In genomic region chr14:39169541-39169900, GRCh38 we compare ENCODE assay signal across 1 cellular context.
TF ChIP-seq lines count a peak whose summit lies in the region.

No MANE protein-coding gene starts in this region.

TF ChIP-seq in liver, 16 proteins besides CTCF, POLR2A, EP300 and RAD21 (continued from another document):
- TF ChIP-seq, protein P1, sequence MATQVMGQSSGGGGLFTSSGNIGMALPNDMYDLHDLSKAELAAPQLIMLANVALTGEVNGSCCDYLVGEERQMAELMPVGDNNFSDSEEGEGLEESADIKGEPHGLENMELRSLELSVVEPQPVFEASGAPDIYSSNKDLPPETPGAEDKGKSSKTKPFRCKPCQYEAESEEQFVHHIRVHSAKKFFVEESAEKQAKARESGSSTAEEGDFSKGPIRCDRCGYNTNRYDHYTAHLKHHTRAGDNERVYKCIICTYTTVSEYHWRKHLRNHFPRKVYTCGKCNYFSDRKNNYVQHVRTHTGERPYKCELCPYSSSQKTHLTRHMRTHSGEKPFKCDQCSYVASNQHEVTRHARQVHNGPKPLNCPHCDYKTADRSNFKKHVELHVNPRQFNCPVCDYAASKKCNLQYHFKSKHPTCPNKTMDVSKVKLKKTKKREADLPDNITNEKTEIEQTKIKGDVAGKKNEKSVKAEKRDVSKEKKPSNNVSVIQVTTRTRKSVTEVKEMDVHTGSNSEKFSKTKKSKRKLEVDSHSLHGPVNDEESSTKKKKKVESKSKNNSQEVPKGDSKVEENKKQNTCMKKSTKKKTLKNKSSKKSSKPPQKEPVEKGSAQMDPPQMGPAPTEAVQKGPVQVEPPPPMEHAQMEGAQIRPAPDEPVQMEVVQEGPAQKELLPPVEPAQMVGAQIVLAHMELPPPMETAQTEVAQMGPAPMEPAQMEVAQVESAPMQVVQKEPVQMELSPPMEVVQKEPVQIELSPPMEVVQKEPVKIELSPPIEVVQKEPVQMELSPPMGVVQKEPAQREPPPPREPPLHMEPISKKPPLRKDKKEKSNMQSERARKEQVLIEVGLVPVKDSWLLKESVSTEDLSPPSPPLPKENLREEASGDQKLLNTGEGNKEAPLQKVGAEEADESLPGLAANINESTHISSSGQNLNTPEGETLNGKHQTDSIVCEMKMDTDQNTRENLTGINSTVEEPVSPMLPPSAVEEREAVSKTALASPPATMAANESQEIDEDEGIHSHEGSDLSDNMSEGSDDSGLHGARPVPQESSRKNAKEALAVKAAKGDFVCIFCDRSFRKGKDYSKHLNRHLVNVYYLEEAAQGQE (IDR thresholded peaks at IDR 0.05) = no peak
- TF ChIP-seq ZBTB33 (IDR thresholded peaks at IDR 0.05) (no peak), RXRA (IDR thresholded peaks at IDR 0.05) (no peak), MAX (IDR thresholded peaks at IDR 0.05) (no peak), FOXA2 (IDR thresholded peaks at IDR 0.05) (no peak)
